ENCODE assay signal across 2 cellular contexts in genomic region chr15:90718232-90718631, GRCh38.
TF ChIP-seq lines count a peak whose summit lies in the region.

No MANE protein-coding gene starts in this region.

TF ChIP-seq in SK-N-SH, 30 proteins besides CTCF, POLR2A, EP300 and RAD21 (continued from another document):
- TF ChIP-seq MXI1 (IDR thresholded peaks at IDR 0.05; ENCODE audit: low read depth, low read length) (no peak), ELF1 (IDR thresholded peaks at IDR 0.05) (no peak), JUND (IDR thresholded peaks at IDR 0.05) (no peak), YY1 (IDR thresholded peaks at IDR 0.05; ENCODE audit: low read depth) (no peak), FOXM1 (IDR thresholded peaks at IDR 0.05; ENCODE audit: low read depth) (no peak), ZBTB33 (IDR thresholded peaks at IDR 0.05; ENCODE audit: borderline replicate concordance, low read depth) (no peak), MEF2A (IDR thresholded peaks at IDR 0.05; ENCODE audit: borderline replicate concordance, low read depth) (no peak), GABPA (IDR thresholded peaks at IDR 0.05; ENCODE audit: low read depth) (no peak), GATA2 (CRISPR knock-in tag; IDR thresholded peaks at IDR 0.05) (no peak), TEAD4 (IDR thresholded peaks at IDR 0.05; ENCODE audit: borderline replicate concordance, insufficient read depth) (no peak), MAX (IDR thresholded peaks at IDR 0.05; ENCODE audit: low read depth) (no peak)
- TF ChIP-seq, protein P1, sequence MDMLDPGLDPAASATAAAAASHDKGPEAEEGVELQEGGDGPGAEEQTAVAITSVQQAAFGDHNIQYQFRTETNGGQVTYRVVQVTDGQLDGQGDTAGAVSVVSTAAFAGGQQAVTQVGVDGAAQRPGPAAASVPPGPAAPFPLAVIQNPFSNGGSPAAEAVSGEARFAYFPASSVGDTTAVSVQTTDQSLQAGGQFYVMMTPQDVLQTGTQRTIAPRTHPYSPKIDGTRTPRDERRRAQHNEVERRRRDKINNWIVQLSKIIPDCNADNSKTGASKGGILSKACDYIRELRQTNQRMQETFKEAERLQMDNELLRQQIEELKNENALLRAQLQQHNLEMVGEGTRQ (IDR thresholded peaks at IDR 0.05; ENCODE audit: borderline replicate concordance, low read depth, low read length) = no peak

TF ChIP-seq in SK-N-SH treated with all-trans-retinoic acid at 6 μM for 48 hours, 23 proteins besides CTCF, POLR2A, EP300 and RAD21 (continued from another document):
- TF ChIP-seq, protein P2, sequence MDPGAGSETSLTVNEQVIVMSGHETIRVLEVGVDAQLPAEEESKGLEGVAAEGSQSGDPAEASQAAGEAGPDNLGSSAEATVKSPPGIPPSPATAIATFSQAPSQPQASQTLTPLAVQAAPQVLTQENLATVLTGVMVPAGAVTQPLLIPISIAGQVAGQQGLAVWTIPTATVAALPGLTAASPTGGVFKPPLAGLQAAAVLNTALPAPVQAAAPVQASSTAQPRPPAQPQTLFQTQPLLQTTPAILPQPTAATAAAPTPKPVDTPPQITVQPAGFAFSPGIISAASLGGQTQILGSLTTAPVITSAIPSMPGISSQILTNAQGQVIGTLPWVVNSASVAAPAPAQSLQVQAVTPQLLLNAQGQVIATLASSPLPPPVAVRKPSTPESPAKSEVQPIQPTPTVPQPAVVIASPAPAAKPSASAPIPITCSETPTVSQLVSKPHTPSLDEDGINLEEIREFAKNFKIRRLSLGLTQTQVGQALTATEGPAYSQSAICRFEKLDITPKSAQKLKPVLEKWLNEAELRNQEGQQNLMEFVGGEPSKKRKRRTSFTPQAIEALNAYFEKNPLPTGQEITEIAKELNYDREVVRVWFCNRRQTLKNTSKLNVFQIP (CRISPR knock-in tag; IDR thresholded peaks at IDR 0.05; ENCODE audit: borderline replicate concordance, low read depth) = no peak
- no peak for TF ChIP-seq RARB (CRISPR knock-in tag; IDR thresholded peaks at IDR 0.05)
- no peak for TF ChIP-seq ARNTL (CRISPR knock-in tag; IDR thresholded peaks at IDR 0.05; ENCODE audit: borderline replicate concordance, low read depth)
